Comparison of ENCODE assay signal across 13 cellular contexts in genomic region chr11:70505761-70506657, GRCh38.
A peak's percentile ranks its signal among the peaks of the same experiment; 100 is the strongest.
DNase-seq lines count a peak whose midpoint lies in the region; ATAC-seq and TF ChIP-seq lines count a peak whose summit lies in the region.
"Had no signal": no experiment of that assay in that cellular context is flagged by ENCODE, and none has a peak within 500 bp of the region (broad histone marks: within the 10 kb centered on the region; RNA-seq: fewer than 3 reads in every experiment).

No MANE protein-coding gene starts in this region.

- H3K36me3 ChIP-seq in BE2C (no peaks in the 10 kb centered on the region), GM23248 (ENCODE audit: low read depth) (no peaks in the 10 kb centered on the region)

- H3K9me3 Mint-ChIP-seq in glutamatergic neuron (ENCODE audit: unreplicated experiment): peaks cover 9% of the 10 kb centered on the region

- H2AFZ ChIP-seq in GM23248: no peak overlapping the region

- peaks cover 4% of the 10 kb centered on the region for H3K27me3 Mint-ChIP-seq in glutamatergic neuron (ENCODE audit: unreplicated experiment)

- intact Hi-C loops in posterior vena cava (cut with DNase I): loop anchor here in 1 of 2 donors (5.0 kb wide), 1 partner anchor 1834 kb away; no protein-coding TSS in a partner anchor

- WGBS in GM23248 (ENCODE audit: low coverage in 1 of 2, low lambda C conversion rate in 2 of 2, missing lambda C conversion rate in 2 of 2), 2 experiments: 34 to 37% methylated on average over 14 to 15 of the region's 15 CpGs

- H3K27ac Mint-ChIP-seq in glutamatergic neuron (ENCODE audit: unreplicated experiment): peak overlapping the region; percentile 39
- H3K27ac Mint-ChIP-seq: CD8-positive, alpha-beta memory T cell had no signal

- H3K9ac ChIP-seq in GM23248: no peak overlapping the region

- H3F3A ChIP-seq in GM23248 (ENCODE audit: insufficient read depth): no peaks in the 10 kb centered on the region

- H3K4me3 ChIP-seq in BE2C (ENCODE audit: low read depth, low read length): no peak overlapping the region
- no peak overlapping the region for H3K4me3 ChIP-seq in GM23248

- in situ Hi-C loops in GM23248 (cut with MboI): no loop called here

- no peaks in the 10 kb centered on the region for H3K27me3 ChIP-seq in BE2C
- no peaks in the 10 kb centered on the region for H3K27me3 ChIP-seq in GM23248 (replicated peaks; ENCODE audit: insufficient read depth)

- no peak overlapping the region for H3K27ac ChIP-seq in GM23248

- H3K79me2 ChIP-seq in GM23248 (ENCODE audit: insufficient read depth): no peaks in the 10 kb centered on the region

- peaks cover 31% of the 10 kb centered on the region for H3K4me1 Mint-ChIP-seq in glutamatergic neuron (ENCODE audit: low read depth, unreplicated experiment)
- H3K4me1 Mint-ChIP-seq: CD8-positive, alpha-beta memory T cell had no signal

- H3K4me2 ChIP-seq in GM23248 (ENCODE audit: unreplicated experiment): no peak overlapping the region

- H3K4me1 ChIP-seq in BE2C (peaks cover 12% of the 10 kb centered on the region), GM23248 (ENCODE audit: insufficient read depth) (no peaks in the 10 kb centered on the region)

- TF ChIP-seq CTCF in BE2C (IDR thresholded peaks at IDR 0.05; ENCODE audit: low read depth, low read length) (no peak), glutamatergic neuron (IDR thresholded peaks at IDR 0.05; ENCODE audit: partially characterized antibody, unreplicated experiment) (no peak)

- H3K4me3 Mint-ChIP-seq in glutamatergic neuron (ENCODE audit: unreplicated experiment): no peak overlapping the region
- H3K4me3 Mint-ChIP-seq: CD8-positive, alpha-beta memory T cell had no signal

- DNase-seq in BE2C (peak; percentile 2), GM23248 (peak; percentile 43), glutamatergic neuron (no peak), posterior vena cava (ENCODE audit: low spot score) (peak; percentile 75), EL (no peak), NCI-H146 treated with DMSO at 0.1 percent for 48 hours (lab: John Stamatoyannopoulos, UW; ENCODE audit: unreplicated experiment) (no peak)
- DNase-seq: ACHN, NCI-H1105 treated with DMSO at 0.1 percent for 48 hours, NCI-H187 treated with DMSO at 0.1 percent for 48 hours, NCI-H2171 treated with DMSO at 0.1 percent for 48 hours, NCI-H82 had no signal

- H3K9me3 ChIP-seq in BE2C (no peaks in the 10 kb centered on the region), GM23248 (ENCODE audit: low read depth) (no peaks in the 10 kb centered on the region)

- no peaks in the 10 kb centered on the region for H4K20me1 ChIP-seq in GM23248 (ENCODE audit: insufficient read depth)

- ATAC-seq in GM19328 (IDR thresholded peaks at IDR 0.05; ENCODE audit: unreplicated experiment): no peak

- H3K9me2 ChIP-seq in GM23248 (ENCODE audit: insufficient read depth): no peaks in the 10 kb centered on the region

- H3K36me3 Mint-ChIP-seq in glutamatergic neuron (ENCODE audit: unreplicated experiment): no peaks in the 10 kb centered on the region
- H3K36me3 Mint-ChIP-seq: CD8-positive, alpha-beta memory T cell had no signal

Comparison
In these comparisons a context has a peak if more than half of its experiments do, and no peak if none do; other contexts are left out.
1. DNase-seq: peak in BE2C (single experiment), GM23248 (single experiment) and posterior vena cava (single experiment); none in glutamatergic neuron (single experiment), EL (single experiment) and NCI-H146 treated with DMSO at 0.1 percent for 48 hours (single experiment).